ENCODE assay signal across 8 cellular contexts in the genomic region with DNA sequence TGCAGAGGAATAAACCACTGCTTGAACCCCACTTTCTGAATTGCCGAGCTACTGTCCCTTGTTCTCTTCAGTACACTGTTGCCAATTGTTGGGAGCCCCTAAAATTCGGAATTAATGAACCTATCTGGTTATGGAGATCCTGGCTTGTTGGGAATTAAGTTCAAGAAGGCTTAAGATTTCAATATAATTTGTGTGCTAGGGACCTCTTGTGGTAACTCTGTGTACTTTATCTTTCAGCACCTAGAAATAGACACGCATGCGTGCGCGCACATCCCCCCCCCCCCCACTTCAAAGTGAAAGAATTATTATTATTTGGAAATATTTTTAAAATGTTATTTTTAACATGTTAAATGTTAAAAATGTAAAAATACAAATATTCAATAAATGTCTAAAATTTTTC. TPM values are rescaled to one million over a fixed set of nuclear protein-coding genes. Genes with fewer than 3 reads are reported as not detected.
DNase-seq lines count a peak whose midpoint lies in the region; ATAC-seq and TF ChIP-seq lines count a peak whose summit lies in the region.

No MANE protein-coding gene starts in this region.

- H3K27me3 Mint-ChIP-seq in activated T-cell treated with anti-CD3 and anti-CD28 coated beads, Interleukin-2, amount 50 U/mL, for 72 hours (ENCODE audit: low read depth) = no peaks in the 10 kb centered on the region

- 6 to 10% (median 8%) methylated on average over 6 of the region's 6 CpGs for WGBS in heart left ventricle, 4 donors

- intact Hi-C loops in heart left ventricle (cut with DNase I) = loop anchor here (2.0 to 10.0 kb wide), 8 partner anchors 145 to 1015 kb away; a partner anchor contains a TSS
- intact Hi-C loops in Right ventricle myocardium inferior (cut with DNase I) = loop anchor here (5.0 to 10.0 kb wide), 3 partner anchors 152 to 1015 kb away; a partner anchor contains a TSS
- intact Hi-C loops in ascending aorta (cut with DNase I) = loop anchor here (1.0 to 2.0 kb wide), 2 partner anchors 152 to 247 kb away; a partner anchor contains a TSS

- no peak overlapping the region for H3K4me3 Mint-ChIP-seq in activated T-cell treated with anti-CD3 and anti-CD28 coated beads, Interleukin-2, amount 50 U/mL, for 72 hours

- H3K9me3 ChIP-seq in heart left ventricle (peaks cover 0 to 3% (median 0%) of the 10 kb centered on the region in 12 donors), ascending aorta (no peaks in the 10 kb centered on the region), thoracic aorta (no peaks in the 10 kb centered on the region)

- H3K27ac Mint-ChIP-seq in activated T-cell treated with anti-CD3 and anti-CD28 coated beads, Interleukin-2, amount 50 U/mL, for 72 hours = no peak overlapping the region

- no peaks in the 10 kb centered on the region for H3K4me1 Mint-ChIP-seq in activated T-cell treated with anti-CD3 and anti-CD28 coated beads, Interleukin-2, amount 50 U/mL, for 72 hours (ENCODE audit: low read depth)

- H3K27ac ChIP-seq in heart left ventricle (no peak overlapping the region), ascending aorta (no peak overlapping the region), thoracic aorta (no peak overlapping the region)

- TF ChIP-seq CTCF in heart left ventricle (IDR thresholded peaks at IDR 0.05) (peak; percentile 23 to 60 (median 48)), ascending aorta (IDR thresholded peaks at IDR 0.05) (peak; percentile 31 to 57 (median 35)), thoracic aorta (IDR thresholded peaks at IDR 0.05) (peak; percentile 53)

- H3K9me3 Mint-ChIP-seq in activated T-cell treated with anti-CD3 and anti-CD28 coated beads, Interleukin-2, amount 50 U/mL, for 72 hours = no peaks in the 10 kb centered on the region

- H3K27me3 ChIP-seq in heart left ventricle (peaks cover 0 to 3% (median 0%) of the 10 kb centered on the region in 9 donors), ascending aorta (no peaks in the 10 kb centered on the region), thoracic aorta (replicated peaks; ENCODE audit: insufficient read depth) (no peaks in the 10 kb centered on the region)

- no peak for TF ChIP-seq POLR2A in heart left ventricle (IDR thresholded peaks at IDR 0.05)

- no peaks in the 10 kb centered on the region for H3K36me3 Mint-ChIP-seq in activated T-cell treated with anti-CD3 and anti-CD28 coated beads, Interleukin-2, amount 50 U/mL, for 72 hours (ENCODE audit: insufficient read depth in 2 of 2)

- no peaks in the 10 kb centered on the region for H3K4me1 ChIP-seq in heart left ventricle
- no peaks in the 10 kb centered on the region for H3K4me1 ChIP-seq in ascending aorta
- H3K4me1 ChIP-seq in thoracic aorta (ENCODE audit: control insufficient read depth in 1 of 2, low read depth in 2 of 2) = no peaks in the 10 kb centered on the region

- H3K4me3 ChIP-seq in heart left ventricle (no peak overlapping the region), ascending aorta (no peak overlapping the region), thoracic aorta (no peak overlapping the region)

- DNase-seq in heart left ventricle = no peak
- DNase-seq in Right ventricle myocardium inferior (ENCODE audit: missing footprints) = no peak
- DNase-seq in NCI-H2029 treated with DMSO at 0.1 percent for 48 hours (lab: John Stamatoyannopoulos, UW) = peak; percentile 39
- DNase-seq in ascending aorta (ENCODE audit: low spot score in 2 of 2) = no peak
- DNase-seq in iPS-NIHi7 (ENCODE audit: extremely low spot score) = peak; percentile 73
- no peak for DNase-seq in thoracic aorta (ENCODE audit: low spot score)
- no peak for DNase-seq in activated T-cell treated with anti-CD3 and anti-CD28 coated beads, Interleukin-2, amount 50 U/mL, for 72 hours

- ATAC-seq in heart left ventricle = peak in 1 of 4 donors; percentile 55
- no peak for ATAC-seq in Right ventricle myocardium inferior
- ATAC-seq in thoracic aorta (ENCODE audit: insufficient number of reproducible peaks, low FRiP score, low read depth) = no peak
- ATAC-seq in activated T-cell treated with anti-CD3 and anti-CD28 coated beads, Interleukin-2, amount 50 U/mL, for 72 hours (replicated peaks in 1 of 2) = no peak
- no peak for ATAC-seq in HG02642 (IDR thresholded peaks at IDR 0.05; ENCODE audit: poor library complexity, unreplicated experiment)

- no peaks in the 10 kb centered on the region for H3K36me3 ChIP-seq in heart left ventricle
- H3K36me3 ChIP-seq in ascending aorta = no peaks in the 10 kb centered on the region
- H3K36me3 ChIP-seq in thoracic aorta = no peaks in the 10 kb centered on the region

RNA-seq across cellular contexts. Expression of a gene that starts 53.3 kb away (rescaled TPM):
- total RNA-seq in heart left ventricle = 10 to 100 TPM in 1 of 9 donors, 1 to 10 TPM in 8; 2.6 to 10.1 (median 5.1) TPM
- 1 to 10 TPM in 1 of 2 donors, under 1 TPM in 1; 0.88 to 1.1 TPM for polyA plus RNA-seq in heart left ventricle
- 3.0 TPM for total RNA-seq in Right ventricle myocardium inferior
- not detected for total RNA-seq in ascending aorta
- total RNA-seq in thoracic aorta = 1 to 10 TPM; 1.1 to 2.2 TPM
- 10 to 100 TPM; 12.9 to 13.4 TPM for total RNA-seq in activated T-cell treated with anti-CD3 and anti-CD28 coated beads, Interleukin-2, amount 50 U/mL, for 72 hours

Comparison
In these comparisons a context has a peak if more than half of its experiments do, and no peak if none do; other contexts are left out.
1. DNase-seq: peak in NCI-H2029 treated with DMSO at 0.1 percent for 48 hours (single experiment) and iPS-NIHi7 (single experiment); none in heart left ventricle (0 of 5), Right ventricle myocardium inferior (single experiment), ascending aorta (0 of 2), thoracic aorta (single experiment) and activated T-cell treated with anti-CD3 and anti-CD28 coated beads, Interleukin-2, amount 50 U/mL, for 72 hours (0 of 2).
2. Peak in every context shown above with its lines, with median percentiles within 50 percentile points of each other: CTCF ChIP-seq.